ENCODE assay signal across 20 cellular contexts in genomic region chr19:13240312-13241022, GRCh38.
DNase-seq lines count a peak whose midpoint lies in the region; ATAC-seq, FAIRE-seq and TF ChIP-seq lines count a peak whose summit lies in the region.
"Had no signal": no experiment of that assay in that cellular context is flagged by ENCODE, and none has a peak within 500 bp of the region (broad histone marks: within the 10 kb centered on the region; RNA-seq: fewer than 3 reads in every experiment).

No MANE protein-coding gene starts in this region.

- no peaks in the 10 kb centered on the region for H3K9me3 ChIP-seq in HepG2 (ENCODE audit: low read length)
- no peaks in the 10 kb centered on the region for H3K9me3 ChIP-seq in right lobe of liver
- no peaks in the 10 kb centered on the region for H3K9me3 ChIP-seq in WERI-Rb-1 (ENCODE audit: severe bottlenecking)
- peaks cover 9% of the 10 kb centered on the region for H3K9me3 ChIP-seq in mesenchymal stem cell (ENCODE audit: control insufficient read depth, low read length)
- H3K9me3 ChIP-seq in aorta (ENCODE audit: control insufficient read depth, low read length): no peaks in the 10 kb centered on the region

- no TSS peak for BruUV-seq in HepG2 (replicated peaks; lab: Mats Ljungman, UMichigan)

- peak overlapping the region; percentile 16 for H4K91ac ChIP-seq in mesenchymal stem cell (ENCODE audit: low read length)

- no peak overlapping the region for H2BK15ac ChIP-seq in mesenchymal stem cell (ENCODE audit: low read depth, poor library complexity, severe bottlenecking)

- no peak for TF ChIP-seq RAD21 in HepG2 (CRISPR knock-in tag; IDR thresholded peaks at IDR 0.05)

- H2AFZ ChIP-seq in HepG2 (ENCODE audit: low read length): no peak overlapping the region
- no peak overlapping the region for H2AFZ ChIP-seq in mesenchymal stem cell (ENCODE audit: low read depth, low read length)

- in situ Hi-C loops in HepG2 (cut with HindIII; ENCODE audit: extremely low pct_ligation_motif_present, low pct_unique_long_range_greater_than_20kb): no loop called here

- 71% methylated on average over 7 of the region's 9 CpGs for WGBS in HepG2 (ENCODE audit: low lambda C conversion rate)
- WGBS in right lobe of liver (ENCODE audit: insufficient coverage, low coverage, low lambda C conversion rate, missing lambda C conversion rate): 17% methylated on average over 1 of the region's 9 CpGs
- 86% methylated on average over 9 of the region's 9 CpGs for WGBS in mesenchymal stem cell
- 61 to 78% methylated on average over 9 of the region's 9 CpGs for WGBS in aorta, 2 donors

- no peak overlapping the region for H2BK12ac ChIP-seq in mesenchymal stem cell (ENCODE audit: low read length in 2 of 2)

- H3K18ac ChIP-seq in mesenchymal stem cell (ENCODE audit: low read depth in 1 of 2, low read length in 2 of 2): no peak overlapping the region

- H3K4me1 ChIP-seq in HepG2 (ENCODE audit: insufficient read depth, low read length) (no peaks in the 10 kb centered on the region), right lobe of liver (no peaks in the 10 kb centered on the region), mesenchymal stem cell (ENCODE audit: control insufficient read depth, insufficient read depth, low read depth, low read length) (peaks cover 3% of the 10 kb centered on the region), aorta (ENCODE audit: control insufficient read depth in 1 of 2, insufficient read depth in 2 of 2, low read length in 2 of 2) (no peaks in the 10 kb centered on the region)

- POLR2A ChIA-PET in HepG2 (lab: Yijun Ruan, JAX): no interaction called here

- H3K4me3 ChIP-seq in HepG2 (replicated peaks in 1 of 3; ENCODE audit: insufficient read depth in 1 of 3, low read depth in 2 of 3, low read length in 3 of 3) (no peak overlapping the region), right lobe of liver (no peak overlapping the region), WERI-Rb-1 (ENCODE audit: low read depth, low read length) (no peak overlapping the region), mesenchymal stem cell (ENCODE audit: insufficient read depth in 1 of 2, low read depth in 1 of 2, low read length in 2 of 2) (no peak overlapping the region), aorta (ENCODE audit: low read length in 2 of 2) (no peak overlapping the region)
- H3K4me3 ChIP-seq: dorsolateral prefrontal cortex, upper lobe of left lung had no signal

- intact Hi-C loops in HepG2 (cut with micrococcal nuclease; ENCODE audit: unreplicated experiment) (no loop called here), right lobe of liver (cut with DNase I) (no loop called here), aorta (cut with DNase I) (no loop called here)

- no peak overlapping the region for H3K4me2 ChIP-seq in HepG2 (ENCODE audit: low read depth, low read length)
- H3K4me2 ChIP-seq in mesenchymal stem cell (ENCODE audit: low read length, poor library complexity, severe bottlenecking): no peak overlapping the region

- ATAC-seq in HepG2 (no peak), right lobe of liver (no peak), GM18870 (IDR thresholded peaks at IDR 0.05; ENCODE audit: unreplicated experiment) (no peak), aorta (ENCODE audit: low FRiP score) (no peak)
- ATAC-seq: HCT116; stimulated activated naive B cell treated with anti-CD40 and anti-IgM and Interleukin-4, amounts not matched to agents 10 μg/mL and 1 μg/mL and 100 μg/mL, for 72 hours had no signal

- H2BK120ac ChIP-seq in mesenchymal stem cell (ENCODE audit: low read depth, low read length): no peak overlapping the region

- TF ChIP-seq POLR2A in HepG2 (IDR thresholded peaks at IDR 0.05; ENCODE audit: insufficient read depth in 1 of 2, low read depth in 2 of 2, low read length in 2 of 2) (no peak), right lobe of liver (IDR thresholded peaks at IDR 0.05) (no peak)

- H2AK5ac ChIP-seq in mesenchymal stem cell (ENCODE audit: low read length, severe bottlenecking): no peak overlapping the region

- H2BK5ac ChIP-seq in mesenchymal stem cell (ENCODE audit: low read depth, low read length, poor library complexity, severe bottlenecking): no peak overlapping the region

- no peak overlapping the region for H3K27ac ChIP-seq in HepG2 (ENCODE audit: extremely low read length, insufficient read depth, low read length)
- no peak overlapping the region for H3K27ac ChIP-seq in right lobe of liver
- H3K27ac ChIP-seq in WERI-Rb-1: no peak overlapping the region
- H3K27ac ChIP-seq in mesenchymal stem cell (ENCODE audit: low read length, poor library complexity, severe bottlenecking): no peak overlapping the region
- no peak overlapping the region for H3K27ac ChIP-seq in aorta (ENCODE audit: low read depth in 1 of 2, low read length in 2 of 2)
- H3K27ac ChIP-seq: brain microvascular endothelial cell, upper lobe of left lung had no signal

- no peaks in the 10 kb centered on the region for H3K36me3 ChIP-seq in HepG2 (replicated peaks in 1 of 2; ENCODE audit: control insufficient read depth in 1 of 2, insufficient read depth in 2 of 2, low read length in 2 of 2)
- H3K36me3 ChIP-seq in right lobe of liver: no peaks in the 10 kb centered on the region
- H3K36me3 ChIP-seq in WERI-Rb-1: no peaks in the 10 kb centered on the region
- peaks cover 0 to 10% of the 10 kb centered on the region in 2 experiments for H3K36me3 ChIP-seq in mesenchymal stem cell (ENCODE audit: control insufficient read depth in 1 of 2, insufficient read depth in 2 of 2, low read depth in 1 of 2, low read length in 2 of 2)
- H3K36me3 ChIP-seq in aorta (ENCODE audit: control insufficient read depth in 1 of 2, insufficient read depth in 2 of 2, low read length in 1 of 2): no peaks in the 10 kb centered on the region
- H3K36me3 ChIP-seq: brain microvascular endothelial cell, upper lobe of left lung had no signal

- H3K79me1 ChIP-seq in mesenchymal stem cell (replicated peaks; ENCODE audit: low read length, poor library complexity, severe bottlenecking): no peaks in the 10 kb centered on the region

- H3K79me2 ChIP-seq in HepG2 (ENCODE audit: insufficient read depth, low read length): no peaks in the 10 kb centered on the region

- H3K14ac ChIP-seq in mesenchymal stem cell (ENCODE audit: low read length in 2 of 2): peak overlapping the region in 1 of 2 experiments; percentile 92

- no peak overlapping the region for H3K23ac ChIP-seq in mesenchymal stem cell (ENCODE audit: low read length in 2 of 2)

- no peak for FAIRE-seq in HepG2 (lab: Jason Lieb, UNC)
- FAIRE-seq: GM19239 had no signal

- no peak for DNase-seq in HepG2 (ENCODE audit: low spot score)
- DNase-seq in right lobe of liver: no peak
- no peak for DNase-seq in WERI-Rb-1
- no peak for DNase-seq in mesenchymal stem cell
- DNase-seq in anterior cingulate cortex (lab: John Stamatoyannopoulos, UW): no peak
- DNase-seq in dermis blood vessel endothelial cell: no peak
- DNase-seq in aorta: no peak
- DNase-seq: activated naive CD4-positive, alpha-beta T cell treated with Interleukin-2 at 50 U/mL for 16 hours; brain microvascular endothelial cell; dorsolateral prefrontal cortex; foreskin melanocyte; KG1; NCI-H1092; NCI-H2081; retina; stimulated activated naive B cell treated with anti-CD40 and anti-IgM and Interleukin-4, amounts not matched to agents 10 μg/mL and 1 μg/mL and 100 μg/mL, for 72 hours; upper lobe of left lung had no signal

- CTCF ChIA-PET in HepG2 (lab: Yijun Ruan, JAX; ENCODE audit: low intra/inter-chr PET ratio, low total read pairs): no interaction called here

- H3K4ac ChIP-seq in mesenchymal stem cell (ENCODE audit: low read depth in 1 of 2, low read length in 2 of 2): no peak overlapping the region

- no peak overlapping the region for H4K8ac ChIP-seq in mesenchymal stem cell (ENCODE audit: low read length)

- TF ChIP-seq CTCF in HepG2 (CRISPR knock-in tag; IDR thresholded peaks at IDR 0.05) (no peak), right lobe of liver (IDR thresholded peaks at IDR 0.05) (no peak), WERI-Rb-1 (IDR thresholded peaks at IDR 0.05; ENCODE audit: low read depth, low read length) (0 out of 2 replicates have a peak, but pooled peaks have one; percentile 1)

- H3K9ac ChIP-seq in HepG2 (ENCODE audit: insufficient read depth, low read depth, low read length) (no peak overlapping the region), mesenchymal stem cell (ENCODE audit: low read length) (no peak overlapping the region)

- no peak for TF ChIP-seq EP300 in HepG2 (IDR thresholded peaks at IDR 0.05; ENCODE audit: low read depth in 2 of 2, low read length in 2 of 2)
- no peak for TF ChIP-seq EP300 in HepG2 (CRISPR knock-in tag; IDR thresholded peaks at IDR 0.05; ENCODE audit: borderline replicate concordance)

- H3K27me3 ChIP-seq in HepG2 (ENCODE audit: control insufficient read depth in 1 of 2, insufficient read depth in 2 of 2, low read length in 2 of 2) (peaks cover 1 to 12% of the 10 kb centered on the region in 2 experiments; a peak in 3 of 5 replicates), right lobe of liver (no peaks in the 10 kb centered on the region), WERI-Rb-1 (ENCODE audit: insufficient read depth, low read depth, severe bottlenecking) (peaks cover 6% of the 10 kb centered on the region), mesenchymal stem cell (ENCODE audit: control insufficient read depth in 1 of 2, insufficient read depth in 1 of 2, low read length in 2 of 2) (peaks cover 0 to 8% of the 10 kb centered on the region in 2 experiments), aorta (ENCODE audit: control insufficient read depth in 1 of 2, insufficient read depth in 2 of 2, low read length in 1 of 2) (no peaks in the 10 kb centered on the region)
- H3K27me3 ChIP-seq: brain microvascular endothelial cell, dorsolateral prefrontal cortex, upper lobe of left lung had no signal

- H4K20me1 ChIP-seq in HepG2 (ENCODE audit: insufficient read depth, low read length): no peaks in the 10 kb centered on the region

TF ChIP-seq in HepG2, 621 proteins besides CTCF, POLR2A, EP300 and RAD21:
- TF ChIP-seq ATF1 (CRISPR knock-in tag; IDR thresholded peaks at IDR 0.05) (no peak), ZBTB3 (CRISPR knock-in tag; IDR thresholded peaks at IDR 0.05; ENCODE audit: borderline replicate concordance, low read depth) (peak; percentile 79; the same call in 1 of the 2 replicates), FOXA1 (IDR thresholded peaks at IDR 0.05) (peak; percentile 54; the same call in 1 of the 2 replicates), FOXA1 (CRISPR knock-in tag; IDR thresholded peaks at IDR 0.05) (no peak), CREB1 (IDR thresholded peaks at IDR 0.05) (peak; percentile 10; the same call in 1 of the 2 replicates), CREB1 (CRISPR knock-in tag; IDR thresholded peaks at IDR 0.05) (no peak)
